21 cellular contexts compared by ENCODE assay signal in genomic region chr12:51675062-51675803, GRCh38.
DNase-seq lines count a peak whose midpoint lies in the region; ATAC-seq, FAIRE-seq and TF ChIP-seq lines count a peak whose summit lies in the region.
"Had no signal": no experiment of that assay in that cellular context is flagged by ENCODE, and none has a peak within 500 bp of the region (broad histone marks: within the 10 kb centered on the region; RNA-seq: fewer than 3 reads in every experiment).

No MANE protein-coding gene starts in this region.

- TF ChIP-seq POLR2A in H54 (IDR thresholded peaks at IDR 0.05; ENCODE audit: low read depth, low read length), result no peak

- H3K14ac ChIP-seq in neuronal stem cell (ENCODE audit: low read length), result no peak overlapping the region

- no peak overlapping the region for H2AFZ ChIP-seq in neuronal stem cell (ENCODE audit: low read length)

- H4K91ac ChIP-seq in neuronal stem cell (ENCODE audit: low read depth, low read length, poor library complexity), result no peak overlapping the region

- H3K36me3 Mint-ChIP-seq in T-helper 17 cell (ENCODE audit: low read depth), result peaks cover 3% of the 10 kb centered on the region
- H3K36me3 Mint-ChIP-seq: CD8-positive, alpha-beta memory T cell had no signal

- no peaks in the 10 kb centered on the region for H3K4me1 ChIP-seq in colonic mucosa
- peaks cover 4 to 6% of the 10 kb centered on the region in 2 donors for H3K4me1 ChIP-seq in neuronal stem cell (ENCODE audit: control insufficient read depth in 2 of 2, insufficient read depth in 1 of 2, low read depth in 1 of 2, low read length in 2 of 2)
- H3K4me1 ChIP-seq: BLaER1 treated with 17β-estradiol and CSF1 and Interleukin-3, amounts not matched to agents 10 nM and 100 nM had no signal

- H2BK15ac ChIP-seq in neuronal stem cell (ENCODE audit: low read length), result no peak overlapping the region

- H2BK120ac ChIP-seq in neuronal stem cell (ENCODE audit: low read depth, low read length), result no peak overlapping the region

- no peaks in the 10 kb centered on the region for H3K27me3 ChIP-seq in colonic mucosa
- H3K27me3 ChIP-seq in neuronal stem cell (ENCODE audit: control insufficient read depth in 3 of 3, insufficient read depth in 3 of 3, low read depth in 1 of 3, low read length in 3 of 3), result no peaks in the 10 kb centered on the region
- H3K27me3 ChIP-seq: BLaER1 treated with 17β-estradiol and CSF1 and Interleukin-3, amounts not matched to agents 10 nM and 100 nM had no signal

- H3K79me1 ChIP-seq in neuronal stem cell (ENCODE audit: low read depth, low read length), result no peaks in the 10 kb centered on the region

- H3K27me3 Mint-ChIP-seq in T-helper 17 cell, result peaks cover 57% of the 10 kb centered on the region

- H2AK5ac ChIP-seq in neuronal stem cell (ENCODE audit: low read depth, low read length), result no peak overlapping the region

- H2BK5ac ChIP-seq in neuronal stem cell (ENCODE audit: low read length), result no peak overlapping the region

- 100% methylated on average over 1 of the region's 9 CpGs; no CpG with 5 or more reads in 1 of the 2 donors for WGBS in neuronal stem cell (ENCODE audit: extremely low coverage in 2 of 2, insufficient read length in 2 of 2, insufficient replicate concordance in 1 of 2), 2 donors

- no peak for ATAC-seq in T-helper 17 cell

- H3K4me3 ChIP-seq in colonic mucosa (no peak overlapping the region), neuronal stem cell (ENCODE audit: low read length in 2 of 2) (peak overlapping the region in 1 of 2 donors; percentile 53)
- H3K4me3 ChIP-seq: BLaER1 treated with 17β-estradiol and CSF1 and Interleukin-3, amounts not matched to agents 10 nM and 100 nM; HAP-1 had no signal

- H3K9ac ChIP-seq in colonic mucosa (ENCODE audit: low read depth in 2 of 2, low read length in 2 of 2) (no peak overlapping the region), neuronal stem cell (ENCODE audit: low read depth, low read length, poor library complexity) (peak overlapping the region; percentile 71)
- H3K9ac ChIP-seq: BLaER1 treated with 17β-estradiol and CSF1 and Interleukin-3, amounts not matched to agents 10 nM and 100 nM had no signal

- H3K36me3 ChIP-seq in colonic mucosa (no peaks in the 10 kb centered on the region), neuronal stem cell (replicated peaks in 1 of 2; ENCODE audit: control insufficient read depth in 2 of 2, insufficient read depth in 2 of 2, low read length in 2 of 2) (no peaks in the 10 kb centered on the region)
- H3K36me3 ChIP-seq: BLaER1 treated with 17β-estradiol and CSF1 and Interleukin-3, amounts not matched to agents 10 nM and 100 nM; HAP-1 had no signal

- H3K27ac Mint-ChIP-seq in T-helper 17 cell, result no peak overlapping the region

- H3K27ac ChIP-seq in colonic mucosa, result no peak overlapping the region
- H3K27ac ChIP-seq in neuronal stem cell (replicated peaks; ENCODE audit: low read length), result no peak overlapping the region
- H3K27ac ChIP-seq: BLaER1 treated with 17β-estradiol and CSF1 and Interleukin-3, amounts not matched to agents 10 nM and 100 nM had no signal

- no peak for TF ChIP-seq CTCF in colonic mucosa (IDR thresholded peaks at IDR 0.05)

- H3K4me3 Mint-ChIP-seq in T-helper 17 cell, result no peak overlapping the region
- H3K4me3 Mint-ChIP-seq: CD8-positive, alpha-beta memory T cell had no signal

- H3K4me1 Mint-ChIP-seq in T-helper 17 cell, result peaks cover 10% of the 10 kb centered on the region
- H3K4me1 Mint-ChIP-seq: CD8-positive, alpha-beta memory T cell had no signal

- H3K23ac ChIP-seq in neuronal stem cell (ENCODE audit: low read depth, low read length, poor library complexity), result no peak overlapping the region

- no peak overlapping the region for H3K4me2 ChIP-seq in neuronal stem cell (ENCODE audit: insufficient read depth, low read length, poor library complexity, severe bottlenecking)
- H3K4me2 ChIP-seq: BLaER1 treated with 17β-estradiol and CSF1 and Interleukin-3, amounts not matched to agents 10 nM and 100 nM had no signal

- H3K4ac ChIP-seq in neuronal stem cell (ENCODE audit: low read length), result no peak overlapping the region

- intact Hi-C loops in colonic mucosa (cut with DNase I), result loop anchor here (10.0 kb wide), 1 partner anchor 250 kb away; the partner anchor contains the start of gene SLC4A8

- no peak overlapping the region for H3K18ac ChIP-seq in neuronal stem cell (ENCODE audit: low read length)

- no peak overlapping the region for H2BK12ac ChIP-seq in neuronal stem cell (ENCODE audit: low read length)

- no peak overlapping the region for H4K8ac ChIP-seq in neuronal stem cell (ENCODE audit: low read depth, low read length)

- peak; percentile 36 for FAIRE-seq in H54 (lab: Jason Lieb, UNC)
- FAIRE-seq: GM19239, RCC 7860 had no signal

- H3K9me3 ChIP-seq in colonic mucosa, result no peaks in the 10 kb centered on the region
- H3K9me3 ChIP-seq in neuronal stem cell (replicated peaks in 1 of 2; ENCODE audit: control insufficient read depth in 2 of 2, insufficient read depth in 1 of 2, low read depth in 1 of 2, low read length in 2 of 2), result no peaks in the 10 kb centered on the region
- no peaks in the 10 kb centered on the region for H3K9me3 ChIP-seq in T-helper 17 cell (ENCODE audit: control insufficient read depth, low read length, poor library complexity, severe bottlenecking)
- H3K9me3 ChIP-seq: BLaER1 treated with 17β-estradiol and CSF1 and Interleukin-3, amounts not matched to agents 10 nM and 100 nM; HAP-1 had no signal

- DNase-seq in NCI-H510A treated with DMSO at 0.1 percent for 48 hours (lab: John Stamatoyannopoulos, UW), result peak; percentile 56
- DNase-seq in NCI-H510A (lab: John Stamatoyannopoulos, UW), result no peak
- DNase-seq in H54 (ENCODE audit: insufficient read length, low spot score), result no peak
- DNase-seq in colonic mucosa, result peak; percentile 27
- DNase-seq in neuronal stem cell (ENCODE audit: low spot score), result no peak
- no peak for DNase-seq in HK-2 (ENCODE audit: unreplicated experiment)
- no peak for DNase-seq in T-helper 17 cell
- no peak for DNase-seq in GF-D8 (lab: John Stamatoyannopoulos, UW)
- DNase-seq: 8988T; CD8-positive, alpha-beta memory T cell; KBM-7; NCI-H1048; NCI-H146; NCI-H2107; NCI-H345; NCI-H82; SHP77 treated with DMSO at 0.1 percent for 48 hours had no signal

Comparison
In these comparisons a context has a peak if more than half of its experiments do, and no peak if none do; other contexts are left out.
1. DNase-seq: peak in NCI-H510A treated with DMSO at 0.1 percent for 48 hours (single experiment) and colonic mucosa (single experiment); none in NCI-H510A (single experiment), H54 (single experiment), neuronal stem cell (single experiment), HK-2 (single experiment), T-helper 17 cell (0 of 3) and GF-D8 (single experiment).